In genomic region chr5:68440666-68441065, GRCh38 we compare ENCODE assay signal across 1 cellular context.
TF ChIP-seq lines count a peak whose summit lies in the region.

No MANE protein-coding gene starts in this region.

TF ChIP-seq in GM23338, 12 proteins besides CTCF, POLR2A, EP300 and RAD21 (continued from another document):
- TF ChIP-seq EZH2phosphoT487 (IDR thresholded peaks at IDR 0.05; ENCODE audit: unreplicated experiment) (no peak), REST (IDR thresholded peaks at IDR 0.05; ENCODE audit: unreplicated experiment) (no peak), POLR2AphosphoS5 (IDR thresholded peaks at IDR 0.05; ENCODE audit: low read depth) (no peak), ZNF462 (CRISPR knock-in tag; IDR thresholded peaks at IDR 0.05) (no peak), ETS1 (IDR thresholded peaks at IDR 0.05) (no peak), STAT1 (IDR thresholded peaks at IDR 0.05; ENCODE audit: unreplicated experiment) (no peak), EZH2 (IDR thresholded peaks at IDR 0.05; ENCODE audit: low read depth, unreplicated experiment) (no peak), JUNB (IDR thresholded peaks at IDR 0.05; ENCODE audit: unreplicated experiment) (no peak), ZNF331 (CRISPR knock-in tag; IDR thresholded peaks at IDR 0.05; ENCODE audit: low read depth) (no peak), NANOG (IDR thresholded peaks at IDR 0.05; ENCODE audit: borderline replicate concordance) (no peak)
